Comparison of ENCODE assay signal across 26 cellular contexts in genomic region chr11:36388086-36388485, GRCh38.
"Had no signal": no experiment of that assay in that cellular context is flagged by ENCODE, and none has a peak within 500 bp of the region (broad histone marks: within the 10 kb centered on the region; RNA-seq: fewer than 3 reads in every experiment).

No MANE protein-coding gene starts in this region.

- H3K9me3 Mint-ChIP-seq: WTC11 had no signal

- H3K36me3 ChIP-seq: colonic mucosa, gastroesophageal sphincter, neural progenitor cell, right atrium auricular region, thoracic aorta, uterus had no signal

- H3K4me3 Mint-ChIP-seq: activated naive CD8-positive, alpha-beta T cell; memory B cell; naive thymus-derived CD4-positive, alpha-beta T cell; neural progenitor cell; T-helper 17 cell; WTC11 had no signal

- DNase-seq: activated CD4-positive, alpha-beta T cell treated with anti-CD3 and anti-CD28 coated beads for 1 hour; activated CD8-positive, alpha-beta memory T cell treated with anti-CD3 and anti-CD28 coated beads for 24 hours; activated effector memory CD4-positive, alpha-beta T cell treated with Interleukin-2 at 50 U/mL for 16 hours; activated naive CD4-positive, alpha-beta T cell treated with Interleukin-2 at 50 U/mL for 16 hours; anterior cingulate cortex; colonic mucosa; effector CD8-positive, alpha-beta T cell; left colon; midbrain; naive thymus-derived CD4-positive, alpha-beta T cell; occipital lobe; spleen; stimulated activated naive CD4-positive, alpha-beta T cell treated with Interleukin-2 at 50 U/mL for 16 hours; T-helper 17 cell; T1000; trophoblast cell; uterus had no signal

- H3K9me3 ChIP-seq: colonic mucosa, gastroesophageal sphincter, right atrium auricular region, spleen, thoracic aorta, uterus had no signal

- H3K27ac Mint-ChIP-seq: activated naive CD8-positive, alpha-beta T cell; memory B cell; naive thymus-derived CD4-positive, alpha-beta T cell; neural progenitor cell; WTC11 had no signal

- H3K4me2 ChIP-seq: hepatocyte, neural progenitor cell had no signal

- H3K9ac ChIP-seq: neural progenitor cell had no signal

- H3K36me3 Mint-ChIP-seq: activated naive CD8-positive, alpha-beta T cell; memory B cell; WTC11 had no signal

- H3K79me2 ChIP-seq: hepatocyte had no signal

- H3K4me3 ChIP-seq: colonic mucosa, gastroesophageal sphincter, hepatocyte, neural progenitor cell, right atrium auricular region, spleen, thoracic aorta, uterus had no signal

- H3K27me3 Mint-ChIP-seq: activated naive CD8-positive, alpha-beta T cell; memory B cell had no signal

- H3K27ac ChIP-seq: colonic mucosa, gastroesophageal sphincter, hepatocyte, neural progenitor cell, right atrium auricular region, thoracic aorta, uterus had no signal

- H3K27me3 ChIP-seq: colonic mucosa, hepatocyte, neural progenitor cell, right atrium auricular region, spleen, uterus had no signal

- H3K4me1 ChIP-seq: colonic mucosa, gastroesophageal sphincter, right atrium auricular region, uterus had no signal

- FAIRE-seq: keratinocyte had no signal

- H2AFZ ChIP-seq: hepatocyte, neural progenitor cell had no signal
